In the genomic region with DNA sequence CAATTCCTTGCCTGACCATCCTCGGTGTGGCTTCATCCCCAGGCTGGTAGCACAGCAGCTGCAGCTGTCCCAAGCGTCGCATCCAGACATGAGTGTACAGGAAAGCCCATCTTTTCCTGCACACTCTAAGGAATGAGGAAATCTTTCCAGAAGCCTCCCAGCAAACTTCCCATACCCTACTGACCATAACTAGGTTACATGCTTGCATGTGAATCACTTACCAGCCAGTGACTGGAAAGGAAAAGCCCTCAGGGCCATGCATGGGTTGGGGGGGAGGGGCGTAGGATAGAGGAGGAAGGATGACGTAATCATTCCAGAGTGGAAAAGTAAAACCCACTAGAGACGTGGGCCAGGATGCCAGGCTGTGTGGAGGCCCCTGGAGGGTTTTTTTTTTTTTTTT, we compare ENCODE assay signal across 19 cellular contexts. TPM values are rescaled to one million over a fixed set of nuclear protein-coding genes. Genes with fewer than 3 reads are reported as not detected.
DNase-seq lines count a peak whose midpoint lies in the region; ATAC-seq and FAIRE-seq lines count a peak whose summit lies in the region.
"Had no signal": no experiment of that assay in that cellular context is flagged by ENCODE, and none has a peak within 500 bp of the region (broad histone marks: within the 10 kb centered on the region; RNA-seq: fewer than 3 reads in every experiment).

No MANE protein-coding gene starts in this region.

- no peak overlapping the region for H2BK120ac ChIP-seq in mesendoderm (ENCODE audit: low read depth, low read length)

- H3K4me1 ChIP-seq in mesendoderm (ENCODE audit: control insufficient read depth, low read depth, low read length) = no peaks in the 10 kb centered on the region

- H3K27me3 ChIP-seq in mesendoderm (ENCODE audit: insufficient read depth, low read length, poor library complexity) = no peaks in the 10 kb centered on the region
- H3K27me3 ChIP-seq: brain microvascular endothelial cell, hepatocyte had no signal

- H3K4ac ChIP-seq in mesendoderm (ENCODE audit: low read depth, low read length) = no peak overlapping the region

- no peak overlapping the region for H3K56ac ChIP-seq in mesendoderm (ENCODE audit: low read length)

- no peak for FAIRE-seq in frontal cortex (lab: Jason Lieb, UNC)
- FAIRE-seq: endometrium had no signal

- H3K4me3 ChIP-seq in mesendoderm (ENCODE audit: low read length) = no peak overlapping the region
- H3K4me3 ChIP-seq: hepatocyte, left ventricle myocardium inferior had no signal

- ATAC-seq in HG02973 (IDR thresholded peaks at IDR 0.05; ENCODE audit: unreplicated experiment) = no peak
- ATAC-seq: natural killer cell had no signal

- WGBS in mesendoderm (ENCODE audit: extremely low coverage, insufficient coverage, low lambda C conversion rate) = no CpG with 5 or more reads among the region's 6 CpGs

- DNase-seq in Caki2 (ENCODE audit: low read depth) (peak; percentile 21), NCI-H226 (peak; percentile 73), dermis blood vessel endothelial cell (peak; percentile 55), mesendoderm (peak; percentile 59), NCI-H2081 (lab: John Stamatoyannopoulos, UW) (no peak), NCI-H128 (lab: John Stamatoyannopoulos, UW; ENCODE audit: unreplicated experiment) (no peak), frontal cortex (ENCODE audit: low spot score in 2 of 2) (no peak)
- DNase-seq: activated gamma-delta T cell treated with Interleukin-2 at 50 U/mL for 16 hours; brain microvascular endothelial cell; GDM1; left ventricle myocardium inferior; natural killer cell; NCI-H1105 treated with DMSO at 0.1 percent for 48 hours; NCI-H446 treated with DMSO at 0.1 percent for 48 hours; stimulated activated CD4-positive, alpha-beta T cell treated with anti-CD3 and anti-CD28 coated beads, Interleukin-1b, Interleukin-23, amount 100 ng/mL, for 48 hours had no signal

- no peak overlapping the region for H2BK15ac ChIP-seq in mesendoderm (replicated peaks; ENCODE audit: low read depth)

- no peak overlapping the region for H4K8ac ChIP-seq in mesendoderm (ENCODE audit: low read depth, low read length)

- H3K27ac ChIP-seq in mesendoderm (ENCODE audit: low read depth, low read length) = no peak overlapping the region
- H3K27ac ChIP-seq: brain microvascular endothelial cell, hepatocyte, left ventricle myocardium inferior, VCaP had no signal

- no peak overlapping the region for H2AK5ac ChIP-seq in mesendoderm (ENCODE audit: low read length)

- no peaks in the 10 kb centered on the region for H3K79me2 ChIP-seq in mesendoderm (ENCODE audit: control insufficient read depth, insufficient read depth, low read length)
- H3K79me2 ChIP-seq: hepatocyte had no signal

- no peak overlapping the region for H3K4me2 ChIP-seq in mesendoderm (ENCODE audit: low read length)
- H3K4me2 ChIP-seq: hepatocyte had no signal

- peaks cover 3% of the 10 kb centered on the region for H3K36me3 ChIP-seq in mesendoderm (ENCODE audit: control insufficient read depth, insufficient read depth, low read length)

- in situ Hi-C loops in Caki2 (cut with HindIII; ENCODE audit: low pct_unique_long_range_greater_than_20kb, low sequenced_read_pairs) = no loop called here

- H3K23ac ChIP-seq in mesendoderm (ENCODE audit: low read length) = no peak overlapping the region

- H4K5ac ChIP-seq in mesendoderm (ENCODE audit: low read length) = no peak overlapping the region

- no peak overlapping the region for H3K18ac ChIP-seq in mesendoderm (ENCODE audit: low read length)

- no peak overlapping the region for H2BK5ac ChIP-seq in mesendoderm (ENCODE audit: low read length)

- peaks cover 2% of the 10 kb centered on the region for H3K79me1 ChIP-seq in mesendoderm (ENCODE audit: low read length)

- H3K9ac ChIP-seq in mesendoderm (ENCODE audit: low read length) = no peak overlapping the region

RNA-seq across cellular contexts. Expression of gene ZNF212, which starts 18.9 kb away (rescaled TPM):
- total RNA-seq in Caki2 (2014; rRNA removed; shearing (Covaris generic); ENCODE audit: low replicate concordance) = 11.6 and 15.8 TPM in 2 replicates
- total RNA-seq in dermis blood vessel endothelial cell = 3.7 and 4.6 TPM in 2 replicates
- polyA plus RNA-seq in mesendoderm (2013, experiment 1 of 2) = 7.1 TPM
- 7.4 TPM for polyA plus RNA-seq in mesendoderm (2013, experiment 2 of 2)
- 6.1 TPM for total RNA-seq in frontal cortex

RNA-seq across cellular contexts. Expression of gene ZNF282, which starts 25.2 kb away (rescaled TPM):
- 18.1 and 20.2 TPM in 2 replicates for total RNA-seq in Caki2 (2014; rRNA removed; shearing (Covaris generic); ENCODE audit: low replicate concordance)
- total RNA-seq in dermis blood vessel endothelial cell (31.3 and 61.8 TPM in 2 replicates), frontal cortex (20.8 TPM)
- 17.2 TPM for polyA plus RNA-seq in mesendoderm (2013, experiment 1 of 2)
- 17.8 TPM for polyA plus RNA-seq in mesendoderm (2013, experiment 2 of 2)

RNA-seq across cellular contexts. Expression of gene ZNF783, which starts 41.5 kb away (rescaled TPM):
- total RNA-seq in Caki2 (2014; rRNA removed; shearing (Covaris generic); ENCODE audit: low replicate concordance) = 2.3 and 5.2 TPM in 2 replicates
- total RNA-seq in dermis blood vessel endothelial cell = 6.7 and 7.5 TPM in 2 replicates
- polyA plus RNA-seq in mesendoderm (2013, experiment 1 of 2) = 2.9 TPM
- 2.6 TPM for polyA plus RNA-seq in mesendoderm (2013, experiment 2 of 2)
- 12.2 TPM for total RNA-seq in frontal cortex

Comparison
In these comparisons a context has a peak if more than half of its experiments do, and no peak if none do; other contexts are left out.
1. DNase-seq: peak in Caki2 (single experiment), NCI-H226 (single experiment), dermis blood vessel endothelial cell (single experiment) and mesendoderm (single experiment); none in NCI-H2081 (0 of 2), NCI-H128 (single experiment) and frontal cortex (0 of 2).